Comparison of ENCODE assay signal across 31 cellular contexts in the genomic region with DNA sequence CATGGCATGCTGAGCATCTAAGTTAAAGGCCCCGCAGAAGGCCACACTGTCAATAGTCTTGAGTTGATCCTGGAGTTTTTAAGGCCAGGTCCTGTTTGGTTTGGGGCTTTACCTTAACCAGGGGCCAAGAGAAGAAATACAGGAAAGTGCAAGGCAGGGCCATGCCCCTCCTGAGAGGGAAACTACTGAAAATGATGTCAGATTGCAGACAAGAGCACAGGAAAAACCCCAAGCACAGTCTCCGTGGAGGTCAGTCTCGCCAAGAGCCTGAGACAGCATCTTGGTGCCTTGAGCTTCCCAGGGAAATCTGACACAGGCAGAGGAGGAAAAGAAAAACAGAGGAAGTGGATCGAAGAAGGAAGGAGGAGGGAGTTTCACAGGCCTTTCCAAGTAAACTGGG.
"Had no signal": no experiment of that assay in that cellular context is flagged by ENCODE, and none has a peak within 500 bp of the region (broad histone marks: within the 10 kb centered on the region; RNA-seq: fewer than 3 reads in every experiment).

No MANE protein-coding gene starts in this region.

- H3K27me3 Mint-ChIP-seq: activated CD4-positive, alpha-beta memory T cell treated with anti-CD3 and anti-CD28 coated beads for 36 hours had no signal

- H3K36me3 ChIP-seq: ascending aorta, cardiac muscle cell, gastroesophageal sphincter, pancreas, sigmoid colon, transverse colon had no signal

- H3K4me1 ChIP-seq: ascending aorta, gastroesophageal sphincter, pancreas, psoas muscle, sigmoid colon had no signal

- H2AFZ ChIP-seq: hepatocyte had no signal

- H3K27me3 ChIP-seq: ascending aorta, cardiac muscle cell, dorsolateral prefrontal cortex, gastroesophageal sphincter, hepatocyte, sigmoid colon, transverse colon had no signal

- H3K9me3 ChIP-seq: ascending aorta, gastroesophageal sphincter, pancreas, psoas muscle, sigmoid colon, transverse colon had no signal

- H3K27ac Mint-ChIP-seq: activated CD4-positive, alpha-beta memory T cell treated with anti-CD3 and anti-CD28 coated beads for 36 hours; activated CD4-positive, alpha-beta T cell treated with anti-CD3 and anti-CD28 coated beads, Interleukin-2, amount 10 ng/mL, durations not matched to agents 24 days and 14 days; activated naive CD4-positive, alpha-beta T cell treated with anti-CD3 and anti-CD28 coated beads, Interleukin-2, amount 10 ng/mL, durations not matched to agents 7 days and 5 days; activated naive CD8-positive, alpha-beta T cell treated with anti-CD3 and anti-CD28 coated beads, Interleukin-2, amount 10 ng/mL, durations not matched to agents 7 days and 5 days; activated T-helper 1 cell treated with anti-CD3 and anti-CD28 coated beads, Interleukin-12 subunit alpha, Interleukin-12 subunit beta, Interleukin-2, Interleukin-4 antibody, amounts not matched to agents 30 ng/mL and 10 ng/mL and 1 ng/mL, durations not matched to agents 14 hours and 24 hours and 36 hours; brain; nephron; stimulated activated memory B cell treated with anti-CD40 and anti-IgM and Interleukin-4, amounts not matched to agents 10 μg/mL and 1 μg/mL and 100 μg/mL, for 72 hours had no signal

- H3K79me2 ChIP-seq: hepatocyte had no signal

- ATAC-seq: gastroesophageal sphincter; left colon; pancreas; psoas muscle; stimulated activated memory B cell treated with anti-CD40 and anti-IgM and Interleukin-4, amounts not matched to agents 10 μg/mL and 1 μg/mL and 100 μg/mL, for 72 hours had no signal

- H3K4me3 Mint-ChIP-seq: activated CD4-positive, alpha-beta memory T cell treated with anti-CD3 and anti-CD28 coated beads for 36 hours; activated CD4-positive, alpha-beta T cell treated with anti-CD3 and anti-CD28 coated beads, Interleukin-2, amount 10 ng/mL, durations not matched to agents 24 days and 14 days; activated naive CD4-positive, alpha-beta T cell treated with anti-CD3 and anti-CD28 coated beads, Interleukin-2, amount 10 ng/mL, durations not matched to agents 7 days and 5 days; activated naive CD8-positive, alpha-beta T cell treated with anti-CD3 and anti-CD28 coated beads, Interleukin-2, amount 10 ng/mL, durations not matched to agents 7 days and 5 days; activated T-helper 1 cell treated with anti-CD3 and anti-CD28 coated beads, Interleukin-12 subunit alpha, Interleukin-12 subunit beta, Interleukin-2, Interleukin-4 antibody, amounts not matched to agents 30 ng/mL and 10 ng/mL and 1 ng/mL, durations not matched to agents 14 hours and 24 hours and 36 hours; brain; nephron; stimulated activated memory B cell treated with anti-CD40 and anti-IgM and Interleukin-4, amounts not matched to agents 10 μg/mL and 1 μg/mL and 100 μg/mL, for 72 hours had no signal

- H3K4me3 ChIP-seq: ascending aorta, cardiac muscle cell, coronary artery, dorsolateral prefrontal cortex, gastroesophageal sphincter, hepatocyte, pancreas, psoas muscle, sigmoid colon, transverse colon had no signal

- H3K27ac ChIP-seq: ascending aorta, cardiac muscle cell, coronary artery, dorsolateral prefrontal cortex, gastroesophageal sphincter, hepatocyte, pancreas, psoas muscle, sigmoid colon, transverse colon had no signal

- DNase-seq: activated CD4-positive, alpha-beta memory T cell treated with anti-CD3 and anti-CD28 coated beads for 36 hours; activated CD4-positive, alpha-beta T cell treated with anti-CD3 and anti-CD28 coated beads, Interleukin-2, amount 10 ng/mL, durations not matched to agents 24 days and 14 days; activated CD4-positive, CD25-positive, alpha-beta regulatory T cell treated with anti-CD3 and anti-CD28 coated beads, Interleukin-2, amount 50 U/mL, for 72 hours; activated CD8-positive, alpha-beta memory T cell treated with anti-CD3 and anti-CD28 coated beads, Interleukin-2, amount 50 U/mL, for 4 hours; activated effector memory CD4-positive, alpha-beta T cell treated with anti-CD3 and anti-CD28 coated beads, Interleukin-2, amount 50 U/mL, for 16 hours; activated naive CD4-positive, alpha-beta T cell treated with anti-CD3 and anti-CD28 coated beads, Interleukin-2, amount 10 ng/mL, durations not matched to agents 7 days and 5 days; activated naive CD8-positive, alpha-beta T cell treated with anti-CD3 and anti-CD28 coated beads, Interleukin-2, amount 10 ng/mL, durations not matched to agents 7 days and 5 days; activated T-cell treated with anti-CD3 and anti-CD28 coated beads, Interleukin-2, amount 50 U/mL, for 1 hour; effector memory CD4-positive, alpha-beta T cell; erythroblast; left colon; mammary epithelial cell; pancreas; psoas muscle; sigmoid colon; small intestine; stimulated activated CD4-positive, alpha-beta T cell treated with anti-CD3 and anti-CD28 coated beads, Interleukin-1b, Interleukin-23, amount 100 ng/mL, for 48 hours; stimulated activated CD4-positive, alpha-beta T cell treated with anti-CD3 and anti-CD28 coated beads, Interleukin-4, amount 100 ng/mL, for 4 hours; stimulated activated CD8-positive, alpha-beta memory T cell treated with anti-CD3 and anti-CD28 coated beads, Interleukin-4, amount 100 ng/mL, for 48 hours; T1000; transverse colon had no signal

- H3K36me3 Mint-ChIP-seq: activated CD4-positive, alpha-beta memory T cell treated with anti-CD3 and anti-CD28 coated beads for 36 hours; activated naive CD4-positive, alpha-beta T cell treated with anti-CD3 and anti-CD28 coated beads, Interleukin-2, amount 10 ng/mL, durations not matched to agents 7 days and 5 days; brain; stimulated activated memory B cell treated with anti-CD40 and anti-IgM and Interleukin-4, amounts not matched to agents 10 μg/mL and 1 μg/mL and 100 μg/mL, for 72 hours had no signal

- H3K4me1 Mint-ChIP-seq: activated CD4-positive, alpha-beta T cell treated with anti-CD3 and anti-CD28 coated beads, Interleukin-2, amount 10 ng/mL, durations not matched to agents 24 days and 14 days; activated naive CD4-positive, alpha-beta T cell treated with anti-CD3 and anti-CD28 coated beads, Interleukin-2, amount 10 ng/mL, durations not matched to agents 7 days and 5 days; nephron; stimulated activated memory B cell treated with anti-CD40 and anti-IgM and Interleukin-4, amounts not matched to agents 10 μg/mL and 1 μg/mL and 100 μg/mL, for 72 hours had no signal

- H3K9me3 Mint-ChIP-seq: activated CD4-positive, alpha-beta memory T cell treated with anti-CD3 and anti-CD28 coated beads for 36 hours; activated CD4-positive, alpha-beta T cell treated with anti-CD3 and anti-CD28 coated beads, Interleukin-2, amount 10 ng/mL, durations not matched to agents 24 days and 14 days; activated naive CD4-positive, alpha-beta T cell treated with anti-CD3 and anti-CD28 coated beads, Interleukin-2, amount 10 ng/mL, durations not matched to agents 7 days and 5 days; activated naive CD8-positive, alpha-beta T cell treated with anti-CD3 and anti-CD28 coated beads, Interleukin-2, amount 10 ng/mL, durations not matched to agents 7 days and 5 days; activated T-helper 1 cell treated with anti-CD3 and anti-CD28 coated beads, Interleukin-12 subunit alpha, Interleukin-12 subunit beta, Interleukin-2, Interleukin-4 antibody, amounts not matched to agents 30 ng/mL and 10 ng/mL and 1 ng/mL, durations not matched to agents 14 hours and 24 hours and 36 hours; nephron; stimulated activated memory B cell treated with anti-CD40 and anti-IgM and Interleukin-4, amounts not matched to agents 10 μg/mL and 1 μg/mL and 100 μg/mL, for 72 hours had no signal

- H3K4me2 ChIP-seq: hepatocyte had no signal
